In the genomic region with DNA sequence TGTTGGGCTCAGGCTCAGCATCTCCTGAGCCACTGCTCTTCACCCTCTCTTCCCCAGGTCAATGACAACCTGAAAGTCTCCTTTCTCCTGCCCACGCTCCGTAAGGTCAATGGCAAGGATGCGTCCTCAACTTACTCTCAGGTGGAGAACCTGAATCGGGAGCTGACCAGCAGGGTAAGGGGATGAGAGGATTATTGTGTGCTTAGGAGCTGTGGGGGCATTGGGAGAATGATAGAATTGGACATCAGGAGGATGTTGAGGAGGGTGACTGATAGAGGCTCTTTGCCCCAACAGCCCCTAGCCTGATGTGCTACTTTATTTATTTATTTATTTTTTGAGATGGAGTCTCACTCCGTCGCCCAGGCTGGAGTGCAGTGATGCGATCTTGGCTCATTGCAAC, we compare ENCODE assay signal across 1 cellular context.
TF ChIP-seq lines count a peak whose summit lies in the region.

No MANE protein-coding gene starts in this region.

TF ChIP-seq in HCT116, 20 proteins besides CTCF, POLR2A, EP300 and RAD21 (continued from another document):
- TF ChIP-seq ZBTB33 (IDR thresholded peaks at IDR 0.05; ENCODE audit: extremely low read depth, insufficient replicate concordance, low read length): no peak
- no peak for TF ChIP-seq FOSL1 (IDR thresholded peaks at IDR 0.05; ENCODE audit: low read depth)
- TF ChIP-seq JUND (IDR thresholded peaks at IDR 0.05): no peak
- TF ChIP-seq CBX3 (IDR thresholded peaks at IDR 0.05; ENCODE audit: low read depth): no peak
TF ChIP-seq in HCT116: peak in this region for 0.
